ENCODE assay signal across 7 cellular contexts in the genomic region with DNA sequence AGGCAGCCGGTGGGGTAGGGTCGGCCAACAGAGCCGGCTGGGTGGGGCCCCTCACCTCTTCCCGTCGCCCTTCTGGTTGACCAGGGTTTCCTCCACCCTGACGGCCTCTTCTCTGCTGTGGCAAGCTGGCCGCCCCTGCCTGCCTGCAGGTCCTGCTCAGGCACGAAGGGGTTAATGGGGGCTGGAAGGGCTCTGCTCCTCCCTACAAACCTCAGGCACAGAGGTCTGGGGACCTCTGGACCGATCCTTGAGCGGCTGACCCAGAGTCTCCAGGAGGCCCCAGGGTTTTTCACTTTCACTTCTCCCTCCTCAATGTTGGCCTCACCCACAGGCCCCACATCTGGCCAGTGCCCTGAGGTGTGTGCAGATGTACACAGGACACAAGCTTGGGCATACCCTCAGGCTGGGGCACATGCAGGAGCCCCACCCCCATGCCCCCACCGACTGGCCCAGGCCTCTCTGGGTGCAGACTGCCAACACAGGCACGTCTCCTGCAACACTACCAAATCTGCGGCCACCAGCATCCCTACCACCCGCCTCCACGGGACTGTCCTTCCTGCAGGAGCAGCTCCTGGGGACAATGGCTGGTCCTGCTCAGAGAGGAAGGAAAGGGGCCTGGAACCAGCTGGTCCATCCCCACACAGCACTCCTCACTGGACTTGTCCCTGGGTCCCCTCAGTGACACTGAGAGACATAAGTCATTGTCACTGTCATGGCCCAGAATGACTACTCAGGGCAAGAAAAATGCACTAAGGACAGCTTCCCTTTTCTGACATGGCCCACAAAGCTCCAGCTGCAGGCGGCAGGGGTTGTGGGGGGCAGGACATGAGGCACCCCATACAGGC.
DNase-seq lines count a peak whose midpoint lies in the region; ATAC-seq and TF ChIP-seq lines count a peak whose summit lies in the region.

No MANE protein-coding gene starts in this region.

- H3K4me2 ChIP-seq in OCI-LY1 (ENCODE audit: low read length): peak overlapping the region; percentile 62

- H3K27ac Mint-ChIP-seq in stimulated activated effector memory CD8-positive, alpha-beta T cell treated with anti-CD3 and anti-CD28 coated beads, Interleukin-12 subunit alpha, Interleukin-12 subunit beta, amount 100 ng/mL, for 72 hours: no peak overlapping the region

- peaks cover 3% of the 10 kb centered on the region; the same call in 1 of the 2 replicates for H3K4me1 ChIP-seq in HAP-1
- H3K4me1 ChIP-seq in OCI-LY1 (ENCODE audit: insufficient read depth, low read length, severe bottlenecking): peaks cover 14% of the 10 kb centered on the region

- no peaks in the 10 kb centered on the region for H4K20me1 ChIP-seq in OCI-LY1 (ENCODE audit: insufficient read depth, low read length)

- H3K4me1 Mint-ChIP-seq in stimulated activated effector memory CD8-positive, alpha-beta T cell treated with anti-CD3 and anti-CD28 coated beads, Interleukin-12 subunit alpha, Interleukin-12 subunit beta, amount 100 ng/mL, for 72 hours: peaks cover 37% of the 10 kb centered on the region

- TF ChIP-seq CTCF in OCI-LY1 (IDR thresholded peaks at IDR 0.05; ENCODE audit: low read length) (no peak), epithelial cell of esophagus (IDR thresholded peaks at IDR 0.05; ENCODE audit: insufficient read depth, low read depth, low read length, missing control alignments) (no peak)

- H3K9me3 Mint-ChIP-seq in stimulated activated effector memory CD8-positive, alpha-beta T cell treated with anti-CD3 and anti-CD28 coated beads, Interleukin-12 subunit alpha, Interleukin-12 subunit beta, amount 100 ng/mL, for 72 hours: no peaks in the 10 kb centered on the region

- H3K36me3 ChIP-seq in HAP-1 (replicated peaks) (no peaks in the 10 kb centered on the region; the same call in 1 of the 2 replicates), OCI-LY1 (ENCODE audit: insufficient read depth, low read length) (no peaks in the 10 kb centered on the region)

- H3K27ac ChIP-seq in OCI-LY1 (ENCODE audit: low read depth, low read length, poor library complexity, severe bottlenecking): no peak overlapping the region

- ATAC-seq in stimulated activated effector memory CD8-positive, alpha-beta T cell treated with anti-CD3 and anti-CD28 coated beads, Interleukin-12 subunit alpha, Interleukin-12 subunit beta, amount 100 ng/mL, for 72 hours: no peak
- no peak for ATAC-seq in GM18519 (IDR thresholded peaks at IDR 0.05; ENCODE audit: low FRiP score, unreplicated experiment)

- H3K9me2 ChIP-seq in OCI-LY1 (ENCODE audit: low read depth, low read length): no peaks in the 10 kb centered on the region

- DNase-seq in HAP-1 (ENCODE audit: low spot score in 2 of 2) (no peak), epithelial cell of esophagus (ENCODE audit: low read depth) (no peak), NCI-H1417 treated with DMSO at 0.1 percent for 48 hours (lab: John Stamatoyannopoulos, UW) (no peak), NCI-H2227 (lab: John Stamatoyannopoulos, UW; ENCODE audit: unreplicated experiment) (no peak)
- DNase-seq in stimulated activated effector memory CD8-positive, alpha-beta T cell treated with anti-CD3 and anti-CD28 coated beads, Interleukin-12 subunit alpha, Interleukin-12 subunit beta, amount 100 ng/mL, for 72 hours (ENCODE audit: low spot score in 2 of 2): no peak

- H3K9ac ChIP-seq in OCI-LY1 (ENCODE audit: low read length): no peak overlapping the region

- H3K4me3 ChIP-seq in HAP-1 (peak overlapping the region; percentile 19), OCI-LY1 (ENCODE audit: low read depth, low read length, poor library complexity, severe bottlenecking) (peak overlapping the region; percentile 49), epithelial cell of esophagus (ENCODE audit: low read length) (peak overlapping the region; percentile 4)

- peak overlapping the region; percentile 58 for H3K4me3 Mint-ChIP-seq in stimulated activated effector memory CD8-positive, alpha-beta T cell treated with anti-CD3 and anti-CD28 coated beads, Interleukin-12 subunit alpha, Interleukin-12 subunit beta, amount 100 ng/mL, for 72 hours

- no peaks in the 10 kb centered on the region for H3F3A ChIP-seq in OCI-LY1 (ENCODE audit: insufficient read depth, low read length)

- H3K9me3 ChIP-seq in HAP-1 (no peaks in the 10 kb centered on the region), OCI-LY1 (ENCODE audit: low read length) (no peaks in the 10 kb centered on the region)

- no peaks in the 10 kb centered on the region for H3K79me2 ChIP-seq in OCI-LY1 (ENCODE audit: insufficient read depth, low read length)

- H3K27me3 ChIP-seq in HAP-1 (ENCODE audit: low read depth) (peaks cover 24% of the 10 kb centered on the region), OCI-LY1 (ENCODE audit: insufficient read depth, low read length) (peaks cover 7% of the 10 kb centered on the region)

- no peaks in the 10 kb centered on the region for H3K36me3 Mint-ChIP-seq in stimulated activated effector memory CD8-positive, alpha-beta T cell treated with anti-CD3 and anti-CD28 coated beads, Interleukin-12 subunit alpha, Interleukin-12 subunit beta, amount 100 ng/mL, for 72 hours

- in situ Hi-C loops in HAP-1 (cut with MboI; ENCODE audit: low sequenced_read_pairs): no loop called here

- no peak overlapping the region for H2AFZ ChIP-seq in OCI-LY1 (ENCODE audit: low read length)
